Comparison of ENCODE assay signal across 1 cellular context in genomic region chr5:150694638-150695037, GRCh38.
TF ChIP-seq lines count a peak whose summit lies in the region.

No MANE protein-coding gene starts in this region.

TF ChIP-seq in IMR-90, 13 proteins besides CTCF, POLR2A, EP300 and RAD21:
- TF ChIP-seq USF2 (IDR thresholded peaks at IDR 0.05; ENCODE audit: low read depth, low read length): no peak
- no peak for TF ChIP-seq MXI1 (IDR thresholded peaks at IDR 0.05; ENCODE audit: borderline replicate concordance, low read depth, low read length)
- no peak for TF ChIP-seq NFE2L2 (IDR thresholded peaks at IDR 0.05; ENCODE audit: low read depth, low read length)
- no peak for TF ChIP-seq CEBPB (IDR thresholded peaks at IDR 0.05; ENCODE audit: low read depth, low read length)
- TF ChIP-seq CHD1 (IDR thresholded peaks at IDR 0.05; ENCODE audit: low read depth, low read length): no peak
- no peak for TF ChIP-seq MAZ (IDR thresholded peaks at IDR 0.05; ENCODE audit: borderline replicate concordance, low read depth, low read length)
- no peak for TF ChIP-seq SMC3 (IDR thresholded peaks at IDR 0.05; ENCODE audit: low read depth, low read length)
